ENCODE assay signal across 10 cellular contexts in the genomic region with DNA sequence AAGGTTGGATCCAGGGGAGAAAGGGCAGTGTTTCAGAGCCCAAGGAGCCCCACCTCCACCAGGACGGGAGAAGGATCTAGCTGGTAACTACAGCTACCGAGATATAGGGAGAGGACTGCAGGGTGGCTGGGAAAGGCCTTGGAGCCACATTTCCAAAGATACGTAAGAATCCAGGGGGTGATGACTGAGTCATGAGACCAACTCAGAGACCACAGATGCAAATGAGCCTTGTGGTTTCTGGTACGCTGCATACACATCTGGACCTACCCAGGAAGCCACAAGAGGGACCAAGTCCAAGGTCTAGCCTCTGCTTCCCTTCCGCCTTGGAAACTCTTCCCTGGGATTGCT. TPM values are rescaled to one million over a fixed set of nuclear protein-coding genes. Genes with fewer than 3 reads are reported as not detected.
A peak's percentile ranks its signal among the peaks of the same experiment; 100 is the strongest.
DNase-seq lines count a peak whose midpoint lies in the region; ATAC-seq and TF ChIP-seq lines count a peak whose summit lies in the region.
"Had no signal": no experiment of that assay in that cellular context is flagged by ENCODE, and none has a peak within 500 bp of the region (broad histone marks: within the 10 kb centered on the region; RNA-seq: fewer than 3 reads in every experiment).

No MANE protein-coding gene starts in this region.

- H3K4me3 Mint-ChIP-seq in nephron, result no peak overlapping the region
- H3K4me3 Mint-ChIP-seq: activated naive CD8-positive, alpha-beta T cell treated with anti-CD3 and anti-CD28 coated beads, Interleukin-2, amount 10 ng/mL, durations not matched to agents 7 days and 5 days had no signal

- H3K27me3 Mint-ChIP-seq in nephron (ENCODE audit: low read depth), result no peaks in the 10 kb centered on the region

- H3K36me3 Mint-ChIP-seq in nephron (ENCODE audit: low read depth), result peaks cover 14% of the 10 kb centered on the region
- H3K36me3 Mint-ChIP-seq: activated naive CD8-positive, alpha-beta T cell treated with anti-CD3 and anti-CD28 coated beads, Interleukin-2, amount 10 ng/mL, durations not matched to agents 7 days and 5 days had no signal

- no peak for TF ChIP-seq CTCF in nephron (IDR thresholded peaks at IDR 0.05; ENCODE audit: unreplicated experiment in 3 of 3)

- DNase-seq in GM03348 (ENCODE audit: low spot score) (peak; percentile 87), amniotic stem cell (lab: John Stamatoyannopoulos, UW) (peak; percentile 36), superior temporal gyrus (ENCODE audit: extremely low spot score) (no peak), NOMO-1 (lab: John Stamatoyannopoulos, UW; ENCODE audit: unreplicated experiment in 2 of 2) (no peak), Right ventricle myocardium inferior (ENCODE audit: missing footprints) (no peak), cardiac septum (ENCODE audit: low spot score) (no peak)
- DNase-seq: activated naive CD8-positive, alpha-beta T cell treated with anti-CD3 and anti-CD28 coated beads, Interleukin-2, amount 10 ng/mL, durations not matched to agents 7 days and 5 days had no signal

- H3K4me1 Mint-ChIP-seq in nephron, result peaks cover 76% of the 10 kb centered on the region

- peak overlapping the region; percentile 33 to 61 (median 38) for H3K27ac Mint-ChIP-seq in nephron
- H3K27ac Mint-ChIP-seq: activated naive CD8-positive, alpha-beta T cell treated with anti-CD3 and anti-CD28 coated beads, Interleukin-2, amount 10 ng/mL, durations not matched to agents 7 days and 5 days had no signal

- H3K9me3 Mint-ChIP-seq in nephron, result no peaks in the 10 kb centered on the region
- H3K9me3 Mint-ChIP-seq: activated naive CD8-positive, alpha-beta T cell treated with anti-CD3 and anti-CD28 coated beads, Interleukin-2, amount 10 ng/mL, durations not matched to agents 7 days and 5 days had no signal

- intact Hi-C loops in Right ventricle myocardium inferior (cut with DNase I), result no loop called here
- intact Hi-C loops in cardiac septum (cut with DNase I), result no loop called here

- ATAC-seq in HG03442 (IDR thresholded peaks at IDR 0.05; ENCODE audit: unreplicated experiment) (peak; percentile 59), Right ventricle myocardium inferior (no peak)
- ATAC-seq: left lobe of liver had no signal

RNA-seq across cellular contexts. Expression of a gene that starts 13.5 kb away (rescaled TPM):
- total RNA-seq in Right ventricle myocardium inferior (3.7 TPM), cardiac septum (0.92 TPM)

RNA-seq across cellular contexts. Expression of a gene that starts 31.5 kb away (rescaled TPM):
- total RNA-seq in Right ventricle myocardium inferior (0.43 TPM), cardiac septum (not detected)
- total RNA-seq: activated naive CD8-positive, alpha-beta T cell treated with anti-CD3 and anti-CD28 coated beads, Interleukin-2, amount 10 ng/mL, durations not matched to agents 7 days and 5 days had no signal

Comparison
In these comparisons a context has a peak if more than half of its experiments do, and no peak if none do; other contexts are left out.
1. DNase-seq: peak in GM03348 (single experiment) and amniotic stem cell (single experiment); none in superior temporal gyrus (single experiment), NOMO-1 (0 of 2), Right ventricle myocardium inferior (single experiment) and cardiac septum (single experiment).